1 cellular context compared by ENCODE assay signal in the genomic region with DNA sequence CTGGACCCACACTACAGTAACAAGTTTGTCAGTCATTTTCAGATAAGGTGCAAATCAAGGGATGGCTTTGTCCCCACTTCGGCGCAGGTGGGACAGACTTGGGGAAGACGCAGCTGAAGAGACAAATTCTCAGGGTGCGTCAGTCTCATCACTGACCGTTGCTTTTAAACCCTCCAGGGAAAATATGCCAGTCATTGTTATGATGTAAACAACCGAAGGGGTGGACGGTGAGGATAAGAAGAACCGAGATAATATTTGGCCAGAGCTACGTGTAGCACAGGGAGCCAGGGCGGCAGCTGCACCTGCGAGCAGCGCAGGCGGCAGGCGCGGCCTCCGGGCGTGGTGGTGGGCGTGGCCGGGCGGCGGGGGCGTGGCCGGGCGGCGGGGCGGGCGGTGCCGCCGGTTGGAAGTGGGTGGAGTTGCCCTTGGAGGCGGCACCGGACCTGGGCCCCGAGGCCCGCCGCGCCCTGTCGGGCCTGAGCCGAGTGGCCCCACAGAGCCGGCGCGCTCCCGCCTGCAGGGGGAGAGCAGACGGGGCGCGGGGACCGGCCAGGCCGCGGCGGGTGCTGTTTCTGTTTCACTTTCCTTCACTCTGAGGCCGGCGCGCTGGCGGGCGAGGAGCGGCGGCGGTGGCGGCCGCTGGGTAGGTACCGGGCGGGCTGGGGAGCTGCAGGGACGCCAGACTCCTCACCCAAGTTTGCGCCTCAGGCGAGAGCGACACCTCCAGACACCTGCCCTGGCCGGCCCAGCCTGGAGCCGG.
TF ChIP-seq lines count a peak whose summit lies in the region.

A gene (plus strand): TSS at position 470 of the 760 bp plus-strand sequence. CDS start 2,209 bp downstream, outside the sequence.

TF ChIP-seq in HepG2, 621 proteins besides CTCF, POLR2A, EP300 and RAD21 (continued from another document and continues in another):
- TF ChIP-seq, protein P1, sequence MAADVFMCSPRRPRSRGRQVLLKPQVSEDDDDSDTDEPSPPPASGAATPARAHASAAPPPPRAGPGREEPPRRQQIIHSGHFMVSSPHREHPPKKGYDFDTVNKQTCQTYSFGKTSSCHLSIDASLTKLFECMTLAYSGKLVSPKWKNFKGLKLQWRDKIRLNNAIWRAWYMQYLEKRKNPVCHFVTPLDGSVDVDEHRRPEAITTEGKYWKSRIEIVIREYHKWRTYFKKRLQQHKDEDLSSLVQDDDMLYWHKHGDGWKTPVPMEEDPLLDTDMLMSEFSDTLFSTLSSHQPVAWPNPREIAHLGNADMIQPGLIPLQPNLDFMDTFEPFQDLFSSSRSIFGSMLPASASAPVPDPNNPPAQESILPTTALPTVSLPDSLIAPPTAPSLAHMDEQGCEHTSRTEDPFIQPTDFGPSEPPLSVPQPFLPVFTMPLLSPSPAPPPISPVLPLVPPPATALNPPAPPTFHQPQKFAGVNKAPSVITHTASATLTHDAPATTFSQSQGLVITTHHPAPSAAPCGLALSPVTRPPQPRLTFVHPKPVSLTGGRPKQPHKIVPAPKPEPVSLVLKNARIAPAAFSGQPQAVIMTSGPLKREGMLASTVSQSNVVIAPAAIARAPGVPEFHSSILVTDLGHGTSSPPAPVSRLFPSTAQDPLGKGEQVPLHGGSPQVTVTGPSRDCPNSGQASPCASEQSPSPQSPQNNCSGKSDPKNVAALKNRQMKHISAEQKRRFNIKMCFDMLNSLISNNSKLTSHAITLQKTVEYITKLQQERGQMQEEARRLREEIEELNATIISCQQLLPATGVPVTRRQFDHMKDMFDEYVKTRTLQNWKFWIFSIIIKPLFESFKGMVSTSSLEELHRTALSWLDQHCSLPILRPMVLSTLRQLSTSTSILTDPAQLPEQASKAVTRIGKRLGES (CRISPR knock-in tag; IDR thresholded peaks at IDR 0.05; ENCODE audit: borderline replicate concordance) = no peak
- TF ChIP-seq ZNF441 (CRISPR knock-in tag; IDR thresholded peaks at IDR 0.05; ENCODE audit: borderline replicate concordance) (no peak; the same call in 1 of the 2 replicates), TAF15 (IDR thresholded peaks at IDR 0.05; ENCODE audit: low read depth, low read length, poor library complexity, severe bottlenecking) (no peak), ZNF772 (CRISPR knock-in tag; IDR thresholded peaks at IDR 0.05) (peak; percentile 64), ZKSCAN8 (CRISPR knock-in tag; IDR thresholded peaks at IDR 0.05; ENCODE audit: borderline replicate concordance) (no peak), ATF7 (IDR thresholded peaks at IDR 0.05) (no peak), ATF7 (CRISPR knock-in tag; IDR thresholded peaks at IDR 0.05) (no peak), KMT2B (CRISPR knock-in tag; IDR thresholded peaks at IDR 0.05) (peak; percentile 49; the same call in 1 of the 2 replicates), TOE1 (CRISPR knock-in tag; IDR thresholded peaks at IDR 0.05) (no peak), ZMYM2 (CRISPR knock-in tag; IDR thresholded peaks at IDR 0.05) (no peak), ZNF317 (CRISPR knock-in tag; IDR thresholded peaks at IDR 0.05) (peak; percentile 38; the same call in 1 of the 2 replicates), SP1 (IDR thresholded peaks at IDR 0.05) (no peak), SP1 (CRISPR knock-in tag; IDR thresholded peaks at IDR 0.05) (peak; percentile 62; the same call in 1 of the 2 replicates), RORA (CRISPR knock-in tag; IDR thresholded peaks at IDR 0.05) (no peak), ZNF841 (CRISPR knock-in tag; IDR thresholded peaks at IDR 0.05; ENCODE audit: borderline replicate concordance) (no peak), SIN3A (IDR thresholded peaks at IDR 0.05; ENCODE audit: borderline replicate concordance, low read depth, low read length) (peak; percentile 67; the same call in 1 of the 2 replicates), HDAC1 (CRISPR knock-in tag; IDR thresholded peaks at IDR 0.05) (peak; percentile 56; the same call in 1 of the 2 replicates), KDM6A (CRISPR knock-in tag; IDR thresholded peaks at IDR 0.05; ENCODE audit: low read depth) (no peak; the same call in 1 of the 2 replicates), HNRNPH1 (optimal IDR thresholded peaks at IDR 0.05; ENCODE audit: low read depth, low read length) (no peak), ARNT (IDR thresholded peaks at IDR 0.05) (no peak), ZNF225 (CRISPR knock-in tag; IDR thresholded peaks at IDR 0.05) (no peak), FOXK2 (IDR thresholded peaks at IDR 0.05) (peak; percentile 69; the same call in 1 of the 2 replicates), PAWR (CRISPR knock-in tag; IDR thresholded peaks at IDR 0.05; ENCODE audit: borderline replicate concordance) (no peak), ZNF235 (CRISPR knock-in tag; IDR thresholded peaks at IDR 0.05; ENCODE audit: borderline replicate concordance) (peak; percentile 72; the same call in 1 of the 2 replicates), TP53 (CRISPR knock-in tag; conservative IDR thresholded peaks at IDR 0.05) (no peak), KDM1A (CRISPR knock-in tag; IDR thresholded peaks at IDR 0.05) (no peak), MTA3 (CRISPR knock-in tag; IDR thresholded peaks at IDR 0.05) (no peak), THAP11 (CRISPR knock-in tag; IDR thresholded peaks at IDR 0.05) (0 out of 2 replicates have a peak, but pooled peaks have one; percentile 7), GTF2F1 (IDR thresholded peaks at IDR 0.05; ENCODE audit: low read length) (no peak), CENPT (CRISPR knock-in tag; IDR thresholded peaks at IDR 0.05; ENCODE audit: low read depth) (no peak), POLR2G (IDR thresholded peaks at IDR 0.05; ENCODE audit: low read depth, low read length) (peak; percentile 73)
- TF ChIP-seq, protein P2, sequence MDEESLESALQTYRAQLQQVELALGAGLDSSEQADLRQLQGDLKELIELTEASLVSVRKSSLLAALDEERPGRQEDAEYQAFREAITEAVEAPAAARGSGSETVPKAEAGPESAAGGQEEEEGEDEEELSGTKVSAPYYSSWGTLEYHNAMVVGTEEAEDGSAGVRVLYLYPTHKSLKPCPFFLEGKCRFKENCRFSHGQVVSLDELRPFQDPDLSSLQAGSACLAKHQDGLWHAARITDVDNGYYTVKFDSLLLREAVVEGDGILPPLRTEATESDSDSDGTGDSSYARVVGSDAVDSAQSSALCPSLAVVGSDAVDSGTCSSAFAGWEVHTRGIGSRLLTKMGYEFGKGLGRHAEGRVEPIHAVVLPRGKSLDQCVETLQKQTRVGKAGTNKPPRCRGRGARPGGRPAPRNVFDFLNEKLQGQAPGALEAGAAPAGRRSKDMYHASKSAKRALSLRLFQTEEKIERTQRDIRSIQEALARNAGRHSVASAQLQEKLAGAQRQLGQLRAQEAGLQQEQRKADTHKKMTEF (CRISPR knock-in tag; IDR thresholded peaks at IDR 0.05) = 0 out of 2 replicates have a peak, but pooled peaks have one; percentile 39
- TF ChIP-seq, protein P3, sequence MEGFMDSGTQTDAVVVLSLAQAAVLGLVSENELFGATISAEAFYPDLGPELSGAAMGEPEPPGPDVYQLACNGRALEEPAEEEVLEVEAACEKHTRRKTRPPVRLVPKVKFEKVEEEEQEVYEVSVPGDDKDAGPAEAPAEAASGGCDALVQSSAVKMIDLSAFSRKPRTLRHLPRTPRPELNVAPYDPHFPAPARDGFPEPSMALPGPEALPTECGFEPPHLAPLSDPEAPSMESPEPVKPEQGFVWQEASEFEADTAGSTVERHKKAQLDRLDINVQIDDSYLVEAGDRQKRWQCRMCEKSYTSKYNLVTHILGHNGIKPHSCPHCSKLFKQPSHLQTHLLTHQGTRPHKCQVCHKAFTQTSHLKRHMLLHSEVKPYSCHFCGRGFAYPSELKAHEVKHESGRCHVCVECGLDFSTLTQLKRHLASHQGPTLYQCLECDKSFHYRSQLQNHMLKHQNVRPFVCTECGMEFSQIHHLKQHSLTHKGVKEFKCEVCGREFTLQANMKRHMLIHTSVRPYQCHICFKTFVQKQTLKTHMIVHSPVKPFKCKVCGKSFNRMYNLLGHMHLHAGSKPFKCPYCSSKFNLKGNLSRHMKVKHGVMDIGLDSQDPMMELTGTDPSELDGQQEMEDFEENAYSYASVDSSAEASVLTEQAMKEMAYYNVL (CRISPR knock-in tag; IDR thresholded peaks at IDR 0.05; ENCODE audit: borderline replicate concordance) = 0 out of 2 replicates have a peak, but pooled peaks have one; percentile 18
- TF ChIP-seq, protein P4, sequence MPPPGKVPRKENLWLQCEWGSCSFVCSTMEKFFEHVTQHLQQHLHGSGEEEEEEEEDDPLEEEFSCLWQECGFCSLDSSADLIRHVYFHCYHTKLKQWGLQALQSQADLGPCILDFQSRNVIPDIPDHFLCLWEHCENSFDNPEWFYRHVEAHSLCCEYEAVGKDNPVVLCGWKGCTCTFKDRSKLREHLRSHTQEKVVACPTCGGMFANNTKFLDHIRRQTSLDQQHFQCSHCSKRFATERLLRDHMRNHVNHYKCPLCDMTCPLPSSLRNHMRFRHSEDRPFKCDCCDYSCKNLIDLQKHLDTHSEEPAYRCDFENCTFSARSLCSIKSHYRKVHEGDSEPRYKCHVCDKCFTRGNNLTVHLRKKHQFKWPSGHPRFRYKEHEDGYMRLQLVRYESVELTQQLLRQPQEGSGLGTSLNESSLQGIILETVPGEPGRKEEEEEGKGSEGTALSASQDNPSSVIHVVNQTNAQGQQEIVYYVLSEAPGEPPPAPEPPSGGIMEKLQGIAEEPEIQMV (CRISPR knock-in tag; IDR thresholded peaks at IDR 0.05; ENCODE audit: low read depth) = no peak
- TF ChIP-seq, protein P5, sequence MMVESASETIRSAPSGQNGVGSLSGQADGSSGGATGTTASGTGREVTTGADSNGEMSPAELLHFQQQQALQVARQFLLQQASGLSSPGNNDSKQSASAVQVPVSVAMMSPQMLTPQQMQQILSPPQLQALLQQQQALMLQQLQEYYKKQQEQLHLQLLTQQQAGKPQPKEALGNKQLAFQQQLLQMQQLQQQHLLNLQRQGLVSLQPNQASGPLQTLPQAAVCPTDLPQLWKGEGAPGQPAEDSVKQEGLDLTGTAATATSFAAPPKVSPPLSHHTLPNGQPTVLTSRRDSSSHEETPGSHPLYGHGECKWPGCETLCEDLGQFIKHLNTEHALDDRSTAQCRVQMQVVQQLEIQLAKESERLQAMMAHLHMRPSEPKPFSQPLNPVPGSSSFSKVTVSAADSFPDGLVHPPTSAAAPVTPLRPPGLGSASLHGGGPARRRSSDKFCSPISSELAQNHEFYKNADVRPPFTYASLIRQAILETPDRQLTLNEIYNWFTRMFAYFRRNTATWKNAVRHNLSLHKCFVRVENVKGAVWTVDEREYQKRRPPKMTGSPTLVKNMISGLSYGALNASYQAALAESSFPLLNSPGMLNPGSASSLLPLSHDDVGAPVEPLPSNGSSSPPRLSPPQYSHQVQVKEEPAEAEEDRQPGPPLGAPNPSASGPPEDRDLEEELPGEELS (CRISPR knock-in tag; IDR thresholded peaks at IDR 0.05) = peak; percentile 8; the same call in 1 of the 2 replicates
- TF ChIP-seq, protein P6, sequence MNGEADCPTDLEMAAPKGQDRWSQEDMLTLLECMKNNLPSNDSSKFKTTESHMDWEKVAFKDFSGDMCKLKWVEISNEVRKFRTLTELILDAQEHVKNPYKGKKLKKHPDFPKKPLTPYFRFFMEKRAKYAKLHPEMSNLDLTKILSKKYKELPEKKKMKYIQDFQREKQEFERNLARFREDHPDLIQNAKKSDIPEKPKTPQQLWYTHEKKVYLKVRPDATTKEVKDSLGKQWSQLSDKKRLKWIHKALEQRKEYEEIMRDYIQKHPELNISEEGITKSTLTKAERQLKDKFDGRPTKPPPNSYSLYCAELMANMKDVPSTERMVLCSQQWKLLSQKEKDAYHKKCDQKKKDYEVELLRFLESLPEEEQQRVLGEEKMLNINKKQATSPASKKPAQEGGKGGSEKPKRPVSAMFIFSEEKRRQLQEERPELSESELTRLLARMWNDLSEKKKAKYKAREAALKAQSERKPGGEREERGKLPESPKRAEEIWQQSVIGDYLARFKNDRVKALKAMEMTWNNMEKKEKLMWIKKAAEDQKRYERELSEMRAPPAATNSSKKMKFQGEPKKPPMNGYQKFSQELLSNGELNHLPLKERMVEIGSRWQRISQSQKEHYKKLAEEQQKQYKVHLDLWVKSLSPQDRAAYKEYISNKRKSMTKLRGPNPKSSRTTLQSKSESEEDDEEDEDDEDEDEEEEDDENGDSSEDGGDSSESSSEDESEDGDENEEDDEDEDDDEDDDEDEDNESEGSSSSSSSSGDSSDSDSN (CRISPR knock-in tag; IDR thresholded peaks at IDR 0.05) = peak; percentile 83
- TF ChIP-seq, protein P7, sequence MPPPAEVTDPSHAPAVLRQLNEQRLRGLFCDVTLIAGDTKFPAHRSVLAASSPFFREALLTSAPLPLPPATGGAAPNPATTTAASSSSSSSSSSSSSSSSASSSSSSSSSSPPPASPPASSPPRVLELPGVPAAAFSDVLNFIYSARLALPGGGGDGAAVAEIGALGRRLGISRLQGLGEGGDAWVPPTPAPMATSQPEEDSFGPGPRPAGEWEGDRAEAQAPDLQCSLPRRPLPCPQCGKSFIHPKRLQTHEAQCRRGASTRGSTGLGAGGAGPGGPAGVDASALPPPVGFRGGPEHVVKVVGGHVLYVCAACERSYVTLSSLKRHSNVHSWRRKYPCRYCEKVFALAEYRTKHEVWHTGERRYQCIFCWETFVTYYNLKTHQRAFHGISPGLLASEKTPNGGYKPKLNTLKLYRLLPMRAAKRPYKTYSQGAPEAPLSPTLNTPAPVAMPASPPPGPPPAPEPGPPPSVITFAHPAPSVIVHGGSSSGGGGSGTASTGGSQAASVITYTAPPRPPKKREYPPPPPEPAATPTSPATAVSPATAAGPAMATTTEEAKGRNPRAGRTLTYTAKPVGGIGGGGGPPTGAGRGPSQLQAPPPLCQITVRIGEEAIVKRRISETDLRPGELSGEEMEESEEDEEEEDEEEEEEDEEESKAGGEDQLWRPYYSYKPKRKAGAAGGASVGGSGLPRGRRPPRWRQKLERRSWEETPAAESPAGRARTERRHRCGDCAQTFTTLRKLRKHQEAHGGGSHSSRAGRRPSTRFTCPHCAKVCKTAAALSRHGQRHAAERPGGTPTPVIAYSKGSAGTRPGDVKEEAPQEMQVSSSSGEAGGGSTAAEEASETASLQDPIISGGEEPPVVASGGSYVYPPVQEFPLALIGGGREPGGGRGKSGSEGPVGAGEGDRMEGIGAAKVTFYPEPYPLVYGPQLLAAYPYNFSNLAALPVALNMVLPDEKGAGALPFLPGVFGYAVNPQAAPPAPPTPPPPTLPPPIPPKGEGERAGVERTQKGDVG (CRISPR knock-in tag; IDR thresholded peaks at IDR 0.05; ENCODE audit: borderline replicate concordance) = no peak
- TF ChIP-seq, protein P8, sequence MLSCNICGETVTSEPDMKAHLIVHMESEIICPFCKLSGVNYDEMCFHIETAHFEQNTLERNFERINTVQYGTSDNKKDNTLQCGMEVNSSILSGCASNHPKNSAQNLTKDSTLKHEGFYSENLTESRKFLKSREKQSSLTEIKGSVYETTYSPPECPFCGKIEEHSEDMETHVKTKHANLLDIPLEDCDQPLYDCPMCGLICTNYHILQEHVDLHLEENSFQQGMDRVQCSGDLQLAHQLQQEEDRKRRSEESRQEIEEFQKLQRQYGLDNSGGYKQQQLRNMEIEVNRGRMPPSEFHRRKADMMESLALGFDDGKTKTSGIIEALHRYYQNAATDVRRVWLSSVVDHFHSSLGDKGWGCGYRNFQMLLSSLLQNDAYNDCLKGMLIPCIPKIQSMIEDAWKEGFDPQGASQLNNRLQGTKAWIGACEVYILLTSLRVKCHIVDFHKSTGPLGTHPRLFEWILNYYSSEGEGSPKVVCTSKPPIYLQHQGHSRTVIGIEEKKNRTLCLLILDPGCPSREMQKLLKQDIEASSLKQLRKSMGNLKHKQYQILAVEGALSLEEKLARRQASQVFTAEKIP (CRISPR knock-in tag; IDR thresholded peaks at IDR 0.05; ENCODE audit: borderline replicate concordance) = no peak
- TF ChIP-seq, protein P9, sequence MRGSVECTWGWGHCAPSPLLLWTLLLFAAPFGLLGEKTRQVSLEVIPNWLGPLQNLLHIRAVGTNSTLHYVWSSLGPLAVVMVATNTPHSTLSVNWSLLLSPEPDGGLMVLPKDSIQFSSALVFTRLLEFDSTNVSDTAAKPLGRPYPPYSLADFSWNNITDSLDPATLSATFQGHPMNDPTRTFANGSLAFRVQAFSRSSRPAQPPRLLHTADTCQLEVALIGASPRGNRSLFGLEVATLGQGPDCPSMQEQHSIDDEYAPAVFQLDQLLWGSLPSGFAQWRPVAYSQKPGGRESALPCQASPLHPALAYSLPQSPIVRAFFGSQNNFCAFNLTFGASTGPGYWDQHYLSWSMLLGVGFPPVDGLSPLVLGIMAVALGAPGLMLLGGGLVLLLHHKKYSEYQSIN (CRISPR knock-in tag; IDR thresholded peaks at IDR 0.05; ENCODE audit: borderline replicate concordance) = 0 out of 2 replicates have a peak, but pooled peaks have one; percentile 40
